ENCODE assay signal across 1 cellular context in genomic region chr3:51716805-51717204, GRCh38.
TF ChIP-seq lines count a peak whose summit lies in the region.

No MANE protein-coding gene starts in this region.

TF ChIP-seq in GM12878, 131 proteins besides CTCF, POLR2A, EP300 and RAD21 (continued from another document):
- TF ChIP-seq SMARCA5 (IDR thresholded peaks at IDR 0.05) (no peak), POU2F2 (IDR thresholded peaks at IDR 0.05; ENCODE audit: borderline replicate concordance, low read depth, low read length) (peak; percentile 35; the same call in 1 of the 3 replicates), SUPT20H (IDR thresholded peaks at IDR 0.05; ENCODE audit: borderline replicate concordance, control insufficient read depth, low read depth, low read length) (no peak), NFYA (IDR thresholded peaks at IDR 0.05; ENCODE audit: borderline replicate concordance, low read depth, low read length) (no peak), PKNOX1 (IDR thresholded peaks at IDR 0.05) (peak; percentile 82), WRNIP1 (IDR thresholded peaks at IDR 0.05; ENCODE audit: borderline replicate concordance, low read depth, low read length) (no peak), TAF1 (IDR thresholded peaks at IDR 0.05; ENCODE audit: borderline replicate concordance, low read depth, low read length) (no peak), ATF2 (IDR thresholded peaks at IDR 0.05; ENCODE audit: low read length) (no peak), CBX5 (IDR thresholded peaks at IDR 0.05; ENCODE audit: low read depth) (no peak), ETV6 (conservative IDR thresholded peaks at IDR 0.05 in 1 of 2, IDR thresholded peaks at IDR 0.05 in 1 of 2; ENCODE audit: borderline replicate concordance in 1 of 2, low read depth in 1 of 2) (no peak), SUZ12 (IDR thresholded peaks at IDR 0.05; ENCODE audit: unreplicated experiment) (no peak), YY1 (IDR thresholded peaks at IDR 0.05; ENCODE audit: low read depth, low read length) (no peak), PML (IDR thresholded peaks at IDR 0.05; ENCODE audit: low read length) (no peak), ZBTB11 (CRISPR knock-in tag; IDR thresholded peaks at IDR 0.05) (no peak), HSF1 (IDR thresholded peaks at IDR 0.05; ENCODE audit: low read depth, low read length) (no peak)
